24 cellular contexts compared by ENCODE assay signal in the genomic region with DNA sequence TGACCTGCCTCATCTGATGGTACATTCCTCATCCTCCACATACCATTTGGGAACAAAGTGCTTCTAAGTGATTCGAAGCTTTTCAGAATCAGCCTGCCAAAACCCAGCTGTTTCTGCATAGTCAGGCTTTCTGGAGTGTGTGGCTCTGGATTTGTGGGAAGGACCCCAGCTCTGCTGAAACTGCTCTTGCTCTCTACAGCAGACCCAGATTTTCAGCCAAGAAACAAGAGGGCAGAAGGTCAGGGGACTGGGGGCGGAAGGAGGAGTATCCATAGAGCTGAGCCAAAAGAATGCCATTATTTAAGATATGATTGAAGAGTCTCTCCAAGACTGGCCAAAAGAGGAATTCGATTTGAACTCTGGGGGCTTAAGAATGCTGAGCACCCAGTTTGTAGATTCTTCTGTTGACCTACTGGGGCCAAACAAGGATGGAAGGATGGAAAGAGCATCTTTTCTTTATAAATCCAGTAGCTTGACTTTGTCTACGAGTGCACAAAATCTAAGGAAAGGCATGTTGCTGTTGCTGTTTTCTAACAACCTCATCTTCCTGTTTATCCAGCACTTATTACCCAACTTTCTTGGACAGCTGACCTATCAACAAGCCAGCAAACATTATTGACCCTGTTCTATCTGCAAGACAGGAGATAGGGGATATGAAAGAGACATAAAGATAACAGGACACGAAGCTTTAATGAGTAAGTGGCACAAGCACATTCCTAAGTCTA. TPM values are rescaled to one million over a fixed set of nuclear protein-coding genes. Genes with fewer than 3 reads are reported as not detected.
DNase-seq lines count a peak whose midpoint lies in the region; ATAC-seq and TF ChIP-seq lines count a peak whose summit lies in the region.
"Had no signal": no experiment of that assay in that cellular context is flagged by ENCODE, and none has a peak within 500 bp of the region (broad histone marks: within the 10 kb centered on the region; RNA-seq: fewer than 3 reads in every experiment).

No MANE protein-coding gene starts in this region.

- TF ChIP-seq CTCF in fibroblast of the aortic adventitia (IDR thresholded peaks at IDR 0.05; ENCODE audit: insufficient read depth, low read length) = no peak
- TF ChIP-seq CTCF in liver (IDR thresholded peaks at IDR 0.05; ENCODE audit: low read depth, low read length, missing input control) = no peak

- H3K4me3 ChIP-seq in adipocyte (ENCODE audit: low read length) = no peak overlapping the region
- no peak overlapping the region for H3K4me3 ChIP-seq in fibroblast of the aortic adventitia (ENCODE audit: low read depth, low read length)
- H3K4me3 ChIP-seq in liver (ENCODE audit: low read depth in 1 of 3, low read length in 3 of 3) = no peak overlapping the region
- no peak overlapping the region for H3K4me3 ChIP-seq in skeletal muscle tissue (ENCODE audit: low read length in 3 of 3)
- H3K4me3 ChIP-seq: A549, hepatocyte had no signal

- H3K9ac ChIP-seq in adipocyte (ENCODE audit: low read length) (peak overlapping the region; percentile 10), liver (ENCODE audit: low read depth in 1 of 2, low read length in 2 of 2) (no peak overlapping the region), skeletal muscle tissue (ENCODE audit: low read depth in 1 of 3, low read length in 3 of 3) (no peak overlapping the region)

- ATAC-seq in GM19463 (IDR thresholded peaks at IDR 0.05; ENCODE audit: unreplicated experiment) = no peak
- ATAC-seq: A549, WTC11 had no signal

- DNase-seq in adipocyte (ENCODE audit: low read depth) = no peak
- peak; percentile 23 for DNase-seq in fibroblast of the aortic adventitia (ENCODE audit: low read depth)
- DNase-seq in Ammon's horn (ENCODE audit: low spot score) = no peak
- no peak for DNase-seq in SW480 (ENCODE audit: low spot score)
- no peak for DNase-seq in posterior cingulate gyrus
- DNase-seq: activated CD4-positive, alpha-beta memory T cell treated with anti-CD3 and anti-CD28 coated beads, Interleukin-2, amount 10 ng/mL, durations not matched to agents 7 days and 5 days; activated T-cell treated with anti-CD3 and anti-CD28 coated beads, Interleukin-2, amount 50 U/mL, for 48 hours; DMS 273 treated with DMSO at 0.1 percent for 48 hours; Kasumi-1; NCI-H1092 treated with DMSO at 0.1 percent for 48 hours; NCI-H526 treated with DMSO at 0.1 percent for 48 hours; nucleus accumbens; SHP77 treated with DMSO at 0.1 percent for 48 hours; small intestine; stimulated activated CD4-positive, alpha-beta T cell treated with anti-CD3 and anti-CD28 coated beads, Interleukin-4, amount 100 ng/mL, for 24 hours; T-helper 2 cell had no signal

- H3K9me3 ChIP-seq in adipocyte (ENCODE audit: control insufficient read depth, low read length) (no peaks in the 10 kb centered on the region), liver (ENCODE audit: control insufficient read depth in 4 of 4, low read length in 3 of 4) (no peaks in the 10 kb centered on the region), skeletal muscle tissue (ENCODE audit: control insufficient read depth in 3 of 3, low read length in 3 of 3) (no peaks in the 10 kb centered on the region)
- H3K9me3 ChIP-seq: A549 had no signal

- no peak for TF ChIP-seq RAD21 in liver (IDR thresholded peaks at IDR 0.05)

- H3K4me1 ChIP-seq in adipocyte (ENCODE audit: control insufficient read depth, insufficient read depth, low read length) (peaks cover 64% of the 10 kb centered on the region), liver (ENCODE audit: control insufficient read depth in 4 of 4, insufficient read depth in 4 of 4, low read length in 3 of 4) (peaks cover 0 to 7% (median 4%) of the 10 kb centered on the region in 4 donors), skeletal muscle tissue (ENCODE audit: control insufficient read depth in 3 of 3, insufficient read depth in 3 of 3, low read length in 3 of 3) (peaks cover 6 to 16% (median 8%) of the 10 kb centered on the region in 3 donors)
- H3K4me1 ChIP-seq: A549 had no signal

- H3K27ac ChIP-seq in liver (ENCODE audit: low read depth in 1 of 2, low read length in 2 of 2) (no peak overlapping the region), skeletal muscle tissue (ENCODE audit: low read depth, low read length) (peak overlapping the region; percentile 30)
- H3K27ac ChIP-seq: A549, C4-2B, hepatocyte had no signal

- 57% methylated on average over 5 of the region's 5 CpGs for WGBS in liver

- intact Hi-C loops in posterior cingulate gyrus (cut with DNase I) = loop anchor here (10.0 kb wide), 1 partner anchor 414 kb away; no protein-coding TSS in a partner anchor

- no peaks in the 10 kb centered on the region for H3K27me3 ChIP-seq in adipocyte (replicated peaks; ENCODE audit: control insufficient read depth, insufficient read depth, low read length)
- H3K27me3 ChIP-seq in liver (ENCODE audit: control insufficient read depth in 4 of 4, insufficient read depth in 4 of 4, low read length in 3 of 4) = no peaks in the 10 kb centered on the region
- H3K27me3 ChIP-seq in skeletal muscle tissue (ENCODE audit: control insufficient read depth in 3 of 3, insufficient read depth in 3 of 3, low read length in 3 of 3) = no peaks in the 10 kb centered on the region
- H3K27me3 ChIP-seq: hepatocyte had no signal

- H3K36me3 ChIP-seq in adipocyte (ENCODE audit: control insufficient read depth, insufficient read depth, low read length, severe bottlenecking) (peaks cover 5% of the 10 kb centered on the region), liver (ENCODE audit: control insufficient read depth in 4 of 4, insufficient read depth in 3 of 4, low read depth in 1 of 4, low read length in 3 of 4) (no peaks in the 10 kb centered on the region), skeletal muscle tissue (ENCODE audit: control insufficient read depth in 3 of 3, insufficient read depth in 3 of 3, low read length in 3 of 3) (no peaks in the 10 kb centered on the region)

TF ChIP-seq in liver, 16 proteins besides CTCF, POLR2A, EP300 and RAD21:
- TF ChIP-seq TAF1 (conservative IDR thresholded peaks at IDR 0.05) (no peak), SP1 (IDR thresholded peaks at IDR 0.05) (peak; percentile 26), GABPA (IDR thresholded peaks at IDR 0.05 in 1 of 2, conservative IDR thresholded peaks at IDR 0.05 in 1 of 2) (no peak), EGR1 (IDR thresholded peaks at IDR 0.05; ENCODE audit: low read depth in 2 of 2) (no peak), NR2F2 (IDR thresholded peaks at IDR 0.05) (peak; percentile 97), HNF4A (conservative IDR thresholded peaks at IDR 0.05) (no peak), RXRA (IDR thresholded peaks at IDR 0.05) (peak; percentile 19 to 33)
- TF ChIP-seq, protein P1, sequence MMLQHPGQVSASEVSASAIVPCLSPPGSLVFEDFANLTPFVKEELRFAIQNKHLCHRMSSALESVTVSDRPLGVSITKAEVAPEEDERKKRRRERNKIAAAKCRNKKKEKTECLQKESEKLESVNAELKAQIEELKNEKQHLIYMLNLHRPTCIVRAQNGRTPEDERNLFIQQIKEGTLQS (IDR thresholded peaks at IDR 0.05) = no peak

RNA-seq across cellular contexts. Expression of a gene that starts 29.2 kb away (rescaled TPM):
- 56.8 and 137 TPM in 2 replicates for total RNA-seq in fibroblast of the aortic adventitia (ENCODE audit: low replicate concordance)
- total RNA-seq in liver = 10 to 100 TPM in 1 of 2 donors, 1 to 10 TPM in 1; 3.9 to 18.7 TPM
- 10 to 100 TPM; 10.9 to 21.8 TPM for polyA plus RNA-seq in liver
- 24.5 TPM for total RNA-seq in skeletal muscle tissue

RNA-seq across cellular contexts. Expression of a gene that starts 51.0 kb away (rescaled TPM):
- total RNA-seq in fibroblast of the aortic adventitia (ENCODE audit: low replicate concordance) = 0.16 and 1.6 TPM in 2 replicates
- total RNA-seq in liver = 1 to 10 TPM; 1.9 to 6.4 TPM
- polyA plus RNA-seq in liver = 1 to 10 TPM in 1 of 2 donors, under 1 TPM in 1; 0.62 to 1.3 TPM
- 5.7 TPM for total RNA-seq in skeletal muscle tissue
- total RNA-seq: HT1080 had no signal
